ENCODE assay signal across 8 cellular contexts in the genomic region with DNA sequence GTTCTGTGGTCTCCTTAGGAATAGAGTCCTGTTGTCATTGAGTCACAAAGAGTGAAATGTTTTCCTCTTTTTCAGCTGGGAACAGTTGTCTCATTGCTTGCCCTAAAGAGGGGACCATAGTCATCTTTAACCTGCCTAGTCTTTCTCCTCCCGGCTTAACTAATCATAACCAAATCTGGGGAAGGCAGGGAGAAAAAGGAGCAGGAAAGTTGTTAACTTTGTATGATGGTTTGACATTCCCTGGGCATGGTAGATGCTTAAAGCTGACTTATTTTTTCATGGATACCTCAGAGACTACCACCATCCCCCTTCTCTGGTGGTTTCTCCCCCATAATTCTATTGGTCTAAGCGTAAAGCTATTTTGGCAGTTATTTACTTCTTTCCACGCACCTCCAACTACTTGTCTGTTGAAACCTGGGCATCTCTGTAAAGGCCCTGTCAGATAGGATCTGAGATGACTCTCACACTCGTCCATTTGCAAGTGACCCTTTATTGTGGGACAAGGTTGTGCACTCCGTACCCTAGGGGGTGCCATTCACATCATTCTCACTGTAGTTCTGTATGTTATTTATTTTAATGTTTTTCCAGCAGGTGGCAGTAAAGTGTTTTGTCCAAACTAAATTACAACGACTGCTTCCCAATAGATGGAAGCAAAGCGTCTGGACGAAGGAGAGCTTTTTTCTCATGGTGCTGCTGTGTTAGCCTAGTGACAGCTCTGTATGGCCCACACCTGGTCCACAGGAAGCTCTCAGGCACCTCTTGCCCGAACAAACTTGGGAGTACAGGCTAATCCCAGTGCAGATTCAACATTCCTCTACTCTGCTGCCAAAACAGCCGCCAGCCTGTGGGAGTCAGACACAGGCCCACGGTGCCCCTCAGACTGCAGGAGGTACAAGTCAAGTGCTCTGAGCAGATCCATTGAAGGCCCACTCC. TPM values are rescaled to one million over a fixed set of nuclear protein-coding genes. Genes with fewer than 3 reads are reported as not detected.
DNase-seq lines count a peak whose midpoint lies in the region; ATAC-seq and TF ChIP-seq lines count a peak whose summit lies in the region.

No MANE protein-coding gene starts in this region.

- H3K27ac Mint-ChIP-seq in activated B cell treated with CpG ODN at 0.5 μM for 24 hours: peak overlapping the region; percentile 21
- no peak overlapping the region for H3K27ac Mint-ChIP-seq in central memory CD8-positive, alpha-beta T cell (ENCODE audit: low read depth)

- POLR2A ChIA-PET in activated B cell treated with CpG ODN at 0.5 μM for 24 hours (lab: Charles Lee): interaction anchor here (0.6 kb wide), 2 partner anchors 31 to 149 kb away, joined by 3 to 4 read pairs; no protein-coding TSS in a partner anchor

- H3K36me3 Mint-ChIP-seq in activated B cell treated with CpG ODN at 0.5 μM for 24 hours (ENCODE audit: low read depth): peaks cover 9% of the 10 kb centered on the region
- peaks cover 11% of the 10 kb centered on the region for H3K36me3 Mint-ChIP-seq in central memory CD8-positive, alpha-beta T cell (ENCODE audit: insufficient read depth)

- TF ChIP-seq CTCF in activated B cell treated with CpG ODN at 0.5 μM for 24 hours (IDR thresholded peaks at IDR 0.05): peak; percentile 72

- H3K9me3 Mint-ChIP-seq in activated B cell treated with CpG ODN at 0.5 μM for 24 hours: no peaks in the 10 kb centered on the region
- H3K9me3 Mint-ChIP-seq in central memory CD8-positive, alpha-beta T cell: no peaks in the 10 kb centered on the region

- H3K27me3 Mint-ChIP-seq in activated B cell treated with CpG ODN at 0.5 μM for 24 hours: no peaks in the 10 kb centered on the region
- H3K27me3 Mint-ChIP-seq in central memory CD8-positive, alpha-beta T cell: no peaks in the 10 kb centered on the region

- CTCF ChIA-PET in activated B cell treated with CpG ODN at 0.5 μM for 24 hours (lab: Charles Lee): interaction anchor here (0.7 to 8.5 kb wide), 20 partner anchors 9 to 370 kb away, joined by 3 to 144 read pairs (median 4); partner anchors contain the start of gene HNRNPA0

- intact Hi-C loops in activated B cell treated with CpG ODN at 0.5 μM for 24 hours (cut with micrococcal nuclease): loop anchor here (1.0 to 2.0 kb wide), 5 partner anchors 32 to 301 kb away; no protein-coding TSS in a partner anchor

- H3K4me1 Mint-ChIP-seq in activated B cell treated with CpG ODN at 0.5 μM for 24 hours: peaks cover 34% of the 10 kb centered on the region
- H3K4me1 Mint-ChIP-seq in central memory CD8-positive, alpha-beta T cell: peaks cover 26% of the 10 kb centered on the region

- DNase-seq in activated gamma-delta T cell treated with Interleukin-2 at 50 U/mL for 16 hours (peak; percentile 58), activated gamma-delta T cell (lab: John Stamatoyannopoulos, UW) (no peak), NCI-H345 treated with DMSO at 0.1 percent for 48 hours (lab: John Stamatoyannopoulos, UW; ENCODE audit: unreplicated experiment) (peak; percentile 92), activated B cell treated with CpG ODN at 0.5 μM for 24 hours (no peak), kidney glomerular epithelial cell (lab: John Stamatoyannopoulos, UW) (peak; percentile 93)
- DNase-seq in central memory CD8-positive, alpha-beta T cell (ENCODE audit: low spot score in 2 of 2): peak; percentile 43 to 45
- DNase-seq in stimulated activated CD4-positive, alpha-beta T cell treated with anti-CD3 and anti-CD28 coated beads, Interleukin-2, amount 100 ng/mL, for 48 hours: peak; percentile 37 to 41

- H3K4me3 Mint-ChIP-seq in activated B cell treated with CpG ODN at 0.5 μM for 24 hours: peak overlapping the region; percentile 48
- H3K4me3 Mint-ChIP-seq in central memory CD8-positive, alpha-beta T cell: no peak overlapping the region

- ATAC-seq in HG03159 (IDR thresholded peaks at IDR 0.05; ENCODE audit: unreplicated experiment) (peak; percentile 40), activated B cell treated with CpG ODN at 0.5 μM for 24 hours (ENCODE audit: low read depth) (peak; percentile 44)
- no peak for ATAC-seq in central memory CD8-positive, alpha-beta T cell (replicated peaks; ENCODE audit: extremely low read depth, poor library complexity, severe bottlenecking)

RNA-seq across cellular contexts. Expression of gene FAM13B, which starts 3.0 kb away (rescaled TPM):
- total RNA-seq in activated B cell treated with CpG ODN at 0.5 μM for 24 hours: 76.6 and 84.1 TPM in 2 replicates

RNA-seq across cellular contexts. Expression of gene WNT8A, which starts 48.0 kb away (rescaled TPM):
- not detected in 2 replicates for total RNA-seq in activated B cell treated with CpG ODN at 0.5 μM for 24 hours

Comparison
In these comparisons a context has a peak if more than half of its experiments do, and no peak if none do; other contexts are left out.
1. DNase-seq: peak in activated gamma-delta T cell treated with Interleukin-2 at 50 U/mL for 16 hours (single experiment), NCI-H345 treated with DMSO at 0.1 percent for 48 hours (single experiment), central memory CD8-positive, alpha-beta T cell (2 of 2), kidney glomerular epithelial cell (single experiment) and stimulated activated CD4-positive, alpha-beta T cell treated with anti-CD3 and anti-CD28 coated beads, Interleukin-2, amount 100 ng/mL, for 48 hours (2 of 2); none in activated gamma-delta T cell (single experiment) and activated B cell treated with CpG ODN at 0.5 μM for 24 hours (single experiment).